In genomic region chr3:183904833-183905780, GRCh38 we compare ENCODE assay signal across 13 cellular contexts. TPM values are rescaled to one million over a fixed set of nuclear protein-coding genes. Genes with fewer than 3 reads are reported as not detected.
DNase-seq lines count a peak whose midpoint lies in the region; ATAC-seq, FAIRE-seq and TF ChIP-seq lines count a peak whose summit lies in the region.
"Had no signal": no experiment of that assay in that cellular context is flagged by ENCODE, and none has a peak within 500 bp of the region (broad histone marks: within the 10 kb centered on the region; RNA-seq: fewer than 3 reads in every experiment).

No MANE protein-coding gene starts in this region.

- intact Hi-C loops in right cardiac atrium (cut with DNase I) = loop anchor here in 1 of 4 donors (10.0 kb wide), 1 partner anchor 100 kb away; no protein-coding TSS in a partner anchor
- intact Hi-C loops in mucosa of descending colon (cut with DNase I, micrococcal nuclease) = no loop called here

- H3K27me3 ChIP-seq in right cardiac atrium (ENCODE audit: control insufficient read depth, insufficient read depth) (no peaks in the 10 kb centered on the region), right atrium auricular region (no peaks in the 10 kb centered on the region), bronchial epithelial cell (ENCODE audit: control insufficient read depth, insufficient read depth, low read length) (no peaks in the 10 kb centered on the region)

- H3K36me3 ChIP-seq in right atrium auricular region (no peaks in the 10 kb centered on the region), bronchial epithelial cell (ENCODE audit: control insufficient read depth, insufficient read depth, low read length) (no peaks in the 10 kb centered on the region), mucosa of descending colon (ENCODE audit: low read depth) (no peaks in the 10 kb centered on the region)

- H3K4me1 ChIP-seq in right cardiac atrium (ENCODE audit: control insufficient read depth, insufficient read depth, low read length) (no peaks in the 10 kb centered on the region), right atrium auricular region (no peaks in the 10 kb centered on the region), mucosa of descending colon (ENCODE audit: low read depth) (no peaks in the 10 kb centered on the region)
- H3K4me1 ChIP-seq: A549 had no signal

- TF ChIP-seq CTCF in right atrium auricular region (IDR thresholded peaks at IDR 0.05) (no peak), bronchial epithelial cell (IDR thresholded peaks at IDR 0.05; ENCODE audit: insufficient read depth, low read length, severe bottlenecking) (no peak), mucosa of descending colon (IDR thresholded peaks at IDR 0.05) (no peak)

- WGBS in right cardiac atrium = 76% methylated on average over 14 of the region's 14 CpGs

- H3K4me3 ChIP-seq in right cardiac atrium (ENCODE audit: low read length) (no peak overlapping the region), right atrium auricular region (no peak overlapping the region), bronchial epithelial cell (ENCODE audit: low read depth, low read length) (no peak overlapping the region), mucosa of descending colon (no peak overlapping the region)
- H3K4me3 ChIP-seq: A549 had no signal

- peak; percentile 32 for FAIRE-seq in bronchial epithelial cell (lab: Jason Lieb, UNC)
- FAIRE-seq: A549, H54 had no signal

- H3K27ac ChIP-seq in right cardiac atrium (ENCODE audit: low read length) = no peak overlapping the region
- no peak overlapping the region for H3K27ac ChIP-seq in right atrium auricular region
- H3K27ac ChIP-seq: A549, RWPE1 had no signal

- ATAC-seq in right cardiac atrium (peak; percentile 26 to 52), mucosa of descending colon (peak; percentile 31), HG03378 (IDR thresholded peaks at IDR 0.05; ENCODE audit: unreplicated experiment) (no peak), GM21576 (IDR thresholded peaks at IDR 0.05; ENCODE audit: unreplicated experiment) (no peak)

- no peak for DNase-seq in right cardiac atrium
- DNase-seq in right atrium auricular region (ENCODE audit: low spot score) = no peak
- no peak for DNase-seq in bronchial epithelial cell (ENCODE audit: low read depth)
- no peak for DNase-seq in mucosa of descending colon
- no peak for DNase-seq in stimulated activated CD4-positive, alpha-beta T cell treated with anti-CD3 and anti-CD28 coated beads, Interleukin-15, amount 100 ng/mL, for 24 hours
- DNase-seq in NCI-H1417 treated with DMSO at 0.1 percent for 48 hours (lab: John Stamatoyannopoulos, UW) = no peak
- DNase-seq: NCI-H1048, NCI-H526 treated with DMSO at 0.1 percent for 48 hours had no signal

- H3K9me3 ChIP-seq in right cardiac atrium (ENCODE audit: control insufficient read depth, low read length) (no peaks in the 10 kb centered on the region), right atrium auricular region (no peaks in the 10 kb centered on the region), mucosa of descending colon (no peaks in the 10 kb centered on the region)
- H3K9me3 ChIP-seq: A549 had no signal

RNA-seq across cellular contexts. Expression of gene PARL, which starts 20.4 kb away (rescaled TPM):
- total RNA-seq in right cardiac atrium (10 to 100 TPM; 53.6 to 82.2 (median 62.3) TPM), right atrium auricular region (10 to 100 TPM; 34.1 to 58.3 TPM), bronchial epithelial cell (68.0 and 75.6 TPM in 2 replicates), mucosa of descending colon (10 to 100 TPM; 67.0 to 71.8 (median 68.9) TPM)
- 62.0 TPM for polyA plus RNA-seq in right cardiac atrium

Comparison
In these comparisons a context has a peak if more than half of its experiments do, and no peak if none do; other contexts are left out.
1. ATAC-seq: peak in right cardiac atrium (2 of 2) and mucosa of descending colon (single experiment); none in HG03378 (single experiment) and GM21576 (single experiment).